ENCODE assay signal across 22 cellular contexts in the genomic region with DNA sequence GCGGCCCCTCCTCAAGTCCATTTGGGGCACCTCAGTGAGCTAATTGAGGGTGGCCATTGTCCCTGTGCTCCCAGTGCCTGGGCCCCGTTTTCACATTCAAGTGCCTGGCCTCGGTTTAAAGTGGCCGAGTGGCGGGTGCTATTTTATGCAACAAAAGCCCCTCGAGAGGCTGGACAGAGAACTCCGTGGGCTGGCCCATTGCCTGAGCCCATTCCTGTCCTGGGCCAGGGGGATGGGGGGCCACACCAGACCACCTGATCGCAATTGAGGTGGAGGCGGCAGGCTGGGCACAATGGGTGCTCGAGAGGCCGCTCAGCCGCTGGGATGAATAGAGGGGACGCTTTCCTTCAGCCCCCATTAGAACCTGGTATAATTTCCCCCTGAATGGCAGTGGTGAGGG.
DNase-seq lines count a peak whose midpoint lies in the region; FAIRE-seq and TF ChIP-seq lines count a peak whose summit lies in the region.
"Had no signal": no experiment of that assay in that cellular context is flagged by ENCODE, and none has a peak within 500 bp of the region (broad histone marks: within the 10 kb centered on the region; RNA-seq: fewer than 3 reads in every experiment).

No MANE protein-coding gene starts in this region.

- no peak overlapping the region for H3K18ac ChIP-seq in H1 (ENCODE audit: extremely low read depth, low read length)

- H3K79me2 ChIP-seq in H1 (ENCODE audit: control insufficient read depth in 1 of 2, insufficient read depth in 2 of 2, low read length in 2 of 2) = no peaks in the 10 kb centered on the region

- H3K36me3 ChIP-seq in BLaER1 (no peaks in the 10 kb centered on the region), H1 (ENCODE audit: control insufficient read depth in 2 of 4, insufficient read depth in 4 of 4, low read length in 3 of 4) (no peaks in the 10 kb centered on the region)

- POLR2A ChIA-PET in H1 (lab: Charles Lee; ENCODE audit: partially characterized antibody) = no interaction called here

- H3K56ac ChIP-seq in H1 (replicated peaks; ENCODE audit: insufficient read length, low read depth, low read length) = no peak overlapping the region

- H2BK5ac ChIP-seq in H1 (ENCODE audit: low read depth, low read length) = no peak overlapping the region

- no peak overlapping the region for H2BK12ac ChIP-seq in H1 (ENCODE audit: low read depth, low read length)

- no peak overlapping the region for H3K4ac ChIP-seq in H1 (replicated peaks; ENCODE audit: insufficient read length, low read depth, low read length)

- H3K4me2 ChIP-seq in BLaER1 = peak overlapping the region; percentile 67
- H3K4me2 ChIP-seq in H1 (ENCODE audit: insufficient read depth in 1 of 2, low read depth in 2 of 2, low read length in 2 of 2) = no peak overlapping the region
- H3K4me2 ChIP-seq: A549 had no signal

- no peak overlapping the region for H2AK5ac ChIP-seq in H1 (ENCODE audit: low read depth, low read length)

- no peaks in the 10 kb centered on the region for H3K79me1 ChIP-seq in H1 (ENCODE audit: low read depth, low read length)

- H3K4me1 ChIP-seq in BLaER1 (peaks cover 46% of the 10 kb centered on the region), H1 (replicated peaks in 1 of 4; ENCODE audit: control insufficient read depth in 3 of 4, insufficient read depth in 4 of 4, low read length in 3 of 4) (peaks cover 0 to 3% (median 0%) of the 10 kb centered on the region in 4 experiments; a peak in 2 of 7 replicates)
- H3K4me1 ChIP-seq: A549, Caco-2 had no signal

- H4K8ac ChIP-seq in H1 (ENCODE audit: extremely low read depth, insufficient read depth, low read length) = peak overlapping the region; percentile 52; the same call in 1 of the 2 replicates

- H3K27me3 ChIP-seq in BLaER1 (no peaks in the 10 kb centered on the region), H1 (replicated peaks in 1 of 4; ENCODE audit: control insufficient read depth in 3 of 4, extremely low read depth in 1 of 4, insufficient read depth in 3 of 4, low read length in 3 of 4) (no peaks in the 10 kb centered on the region)

- TF ChIP-seq CTCF in H1 (IDR thresholded peaks at IDR 0.05; ENCODE audit: control extremely low read depth in 1 of 3, insufficient read depth in 1 of 3, low read depth in 1 of 3, low read length in 3 of 3) = no peak
- no peak for TF ChIP-seq CTCF in coronary artery (IDR thresholded peaks at IDR 0.05)
- TF ChIP-seq CTCF in GM10266 (IDR thresholded peaks at IDR 0.05; ENCODE audit: control insufficient read depth, insufficient read depth, low read depth, missing control alignments) = no peak

- no peak overlapping the region for H3K27ac ChIP-seq in BLaER1
- no peak overlapping the region for H3K27ac ChIP-seq in H1 (ENCODE audit: low read depth, low read length)
- no peak overlapping the region for H3K27ac ChIP-seq in coronary artery
- H3K27ac ChIP-seq: 22Rv1, A549, C4-2B had no signal

- CTCF ChIA-PET in H1 (lab: Charles Lee; ENCODE audit: partially characterized antibody) = interaction anchor here (0.7 to 2.5 kb wide), 9 partner anchors 9 to 194 kb away, joined by 3 to 12 read pairs (median 4); a partner anchor contains a TSS

- H3K9ac ChIP-seq in BLaER1 (no peak overlapping the region), H1 (replicated peaks in 1 of 4; ENCODE audit: extremely low read depth in 1 of 4, low read depth in 3 of 4, low read length in 3 of 4) (no peak overlapping the region)

- DNase-seq in H1 (ENCODE audit: low read depth in 1 of 2, low spot score in 2 of 2) (no peak), mesenteric fat pad (ENCODE audit: low spot score) (peak; percentile 83), retina (peak; percentile 48), NCI-H1930 (lab: John Stamatoyannopoulos, UW) (no peak), coronary artery (ENCODE audit: low spot score) (no peak), GM10266 (ENCODE audit: extremely low spot score) (no peak), NCI-H146 (lab: John Stamatoyannopoulos, UW) (no peak)
- DNase-seq: AML-193; Caco-2; Calu3; CD4-positive, alpha-beta T cell; CD8-positive, alpha-beta T cell; GF-D8 had no signal

- H4K20me1 ChIP-seq in BLaER1 (no peaks in the 10 kb centered on the region), H1 (replicated peaks in 1 of 2; ENCODE audit: control insufficient read depth in 1 of 2, insufficient read depth in 2 of 2, low read length in 2 of 2) (no peaks in the 10 kb centered on the region)

- no peak overlapping the region for H3K23ac ChIP-seq in H1 (ENCODE audit: insufficient read length)

- no peak for TF ChIP-seq POLR2A in H1 (IDR thresholded peaks at IDR 0.05; ENCODE audit: control extremely low read depth in 1 of 2, low read depth in 2 of 2, low read length in 2 of 2)

- no peak overlapping the region for H3K4me3 ChIP-seq in BLaER1
- H3K4me3 ChIP-seq in H1 (ENCODE audit: extremely low read depth in 1 of 4, insufficient read depth in 2 of 4, low read depth in 3 of 4, low read length in 4 of 4) = no peak overlapping the region
- H3K4me3 ChIP-seq in coronary artery = no peak overlapping the region
- H3K4me3 ChIP-seq: A549, GM12878 had no signal

- no peak for TF ChIP-seq EP300 in H1 (IDR thresholded peaks at IDR 0.05; ENCODE audit: borderline replicate concordance in 1 of 2, low read depth in 2 of 2, low read length in 2 of 2)

- H3K23me2 ChIP-seq in H1 (ENCODE audit: low read depth, low read length) = no peaks in the 10 kb centered on the region

- H2BK120ac ChIP-seq in H1 (replicated peaks; ENCODE audit: low read depth, low read length) = no peak overlapping the region

- no peak overlapping the region for H2BK20ac ChIP-seq in H1 (ENCODE audit: low read length)

- no peak overlapping the region for H2BK15ac ChIP-seq in H1 (ENCODE audit: low read length)

- H3K9me3 ChIP-seq in BLaER1 (no peaks in the 10 kb centered on the region), H1 (ENCODE audit: insufficient read depth in 2 of 2, low read depth in 1 of 2, low read length in 1 of 2) (no peaks in the 10 kb centered on the region)
- H3K9me3 ChIP-seq: A549, Caco-2 had no signal

- H4K5ac ChIP-seq in H1 (ENCODE audit: insufficient read length, low read depth, low read length) = no peak overlapping the region

- no peak overlapping the region for H4K91ac ChIP-seq in H1 (replicated peaks; ENCODE audit: insufficient read length, low read length)

- no peak overlapping the region for H3K14ac ChIP-seq in H1 (ENCODE audit: insufficient read length)

- FAIRE-seq in H1 (lab: Jason Lieb, UNC) = no peak
- FAIRE-seq: A549, D721Med, G401.6, GM12878, GM12892, GM18507 had no signal

- 92% methylated on average over 13 of the region's 13 CpGs; no CpG with 5 or more reads in 1 of the 2 experiments for WGBS in H1 (ENCODE audit: extremely low coverage in 1 of 2, insufficient coverage in 1 of 2, insufficient read length in 1 of 2, insufficient replicate concordance in 2 of 2, low coverage in 1 of 2, low lambda C conversion rate in 2 of 2, missing lambda C conversion rate in 1 of 2), 2 experiments

- no peak for TF ChIP-seq RAD21 in H1 (IDR thresholded peaks at IDR 0.05 in 1 of 2, conservative IDR thresholded peaks at IDR 0.05 in 1 of 2; ENCODE audit: low read depth in 2 of 2, low read length in 2 of 2)

- H2AFZ ChIP-seq in H1 (ENCODE audit: low read length) = no peak overlapping the region

TF ChIP-seq in H1, 55 proteins besides CTCF, POLR2A, EP300 and RAD21:
- TF ChIP-seq TEAD4 (IDR thresholded peaks at IDR 0.05; ENCODE audit: low read depth, low read length) (no peak), TAF1 (IDR thresholded peaks at IDR 0.05; ENCODE audit: low read depth, low read length) (no peak), SP1 (IDR thresholded peaks at IDR 0.05; ENCODE audit: low read depth, low read length) (no peak), CHD2 (IDR thresholded peaks at IDR 0.05; ENCODE audit: low read length) (no peak), BACH1 (IDR thresholded peaks at IDR 0.05; ENCODE audit: low read length) (no peak), KDM5A (IDR thresholded peaks at IDR 0.05; ENCODE audit: low read length) (no peak), GTF2F1 (IDR thresholded peaks at IDR 0.05; ENCODE audit: borderline replicate concordance, low read depth, low read length) (no peak), YY1 (IDR thresholded peaks at IDR 0.05; ENCODE audit: low read depth, low read length) (no peak), RBBP5 (IDR thresholded peaks at IDR 0.05; ENCODE audit: borderline replicate concordance, low read depth, low read length) (no peak), TCF12 (IDR thresholded peaks at IDR 0.05; ENCODE audit: low read depth, low read length) (no peak), NANOG (IDR thresholded peaks at IDR 0.05; ENCODE audit: insufficient read depth, low read depth, low read length, poor library complexity, severe bottlenecking) (no peak), POLR2AphosphoS5 (IDR thresholded peaks at IDR 0.05; ENCODE audit: low read depth, low read length) (no peak), EZH2 (IDR thresholded peaks at IDR 0.05; ENCODE audit: low read depth, low read length, severe bottlenecking) (no peak), BRCA1 (IDR thresholded peaks at IDR 0.05; ENCODE audit: low read depth, low read length) (no peak)

Comparison
In these comparisons a context has a peak if more than half of its experiments do, and no peak if none do; other contexts are left out.
1. DNase-seq: peak in mesenteric fat pad (single experiment) and retina (single experiment); none in H1 (0 of 2), NCI-H1930 (0 of 2), coronary artery (single experiment), GM10266 (single experiment) and NCI-H146 (single experiment).